17 cellular contexts compared by ENCODE assay signal in genomic region chr9:35349287-35349990, GRCh38.
DNase-seq lines count a peak whose midpoint lies in the region; ATAC-seq and TF ChIP-seq lines count a peak whose summit lies in the region.
"Had no signal": no experiment of that assay in that cellular context is flagged by ENCODE, and none has a peak within 500 bp of the region (broad histone marks: within the 10 kb centered on the region; RNA-seq: fewer than 3 reads in every experiment).

No MANE protein-coding gene starts in this region.

- H4K5ac ChIP-seq in IMR-90 (ENCODE audit: low read depth, low read length), result peak overlapping the region; percentile 85; the same call in 1 of the 2 replicates

- BruUV-seq in IMR-90 (replicated peaks; lab: Mats Ljungman, UMichigan), result no TSS peak

- H3K27me3 ChIP-seq in ACC112 (ENCODE audit: insufficient read depth, low read length) (no peaks in the 10 kb centered on the region), IMR-90 (ENCODE audit: control insufficient read depth, insufficient read depth, low read length) (no peaks in the 10 kb centered on the region), upper lobe of left lung (no peaks in the 10 kb centered on the region)
- H3K27me3 ChIP-seq: MG63 had no signal

- no peaks in the 10 kb centered on the region for H3K79me2 ChIP-seq in ACC112 (ENCODE audit: control insufficient read depth, insufficient read depth, low read length, unreplicated experiment)

- H3K4me1 ChIP-seq in ACC112 (ENCODE audit: control insufficient read depth, insufficient read depth, low read length, unreplicated experiment), result peaks cover 24% of the 10 kb centered on the region
- peaks cover 26% of the 10 kb centered on the region for H3K4me1 ChIP-seq in IMR-90 (ENCODE audit: control insufficient read depth, insufficient read depth, low read length)
- H3K4me1 ChIP-seq in upper lobe of left lung, result peaks cover 12 to 38% (median 25%) of the 10 kb centered on the region in 4 donors

- H3K4me1 Mint-ChIP-seq in activated CD4-positive, alpha-beta T cell treated with anti-CD3 and anti-CD28 coated beads, Interleukin-2, amount 10 ng/mL, durations not matched to agents 7 days and 5 days, result no peaks in the 10 kb centered on the region

- peak overlapping the region; percentile 82 for H3K4ac ChIP-seq in IMR-90 (ENCODE audit: low read depth, low read length)

- ATAC-seq in IMR-90 (ENCODE audit: low read depth) (no peak), HG03520 (IDR thresholded peaks at IDR 0.05; ENCODE audit: unreplicated experiment) (no peak), upper lobe of left lung (ENCODE audit: low FRiP score in 2 of 2) (no peak)
- ATAC-seq: K562, Panc1 had no signal

- dilution Hi-C loops in IMR-90 (cut with HindIII; ENCODE audit: low sequenced_read_pairs, unreplicated experiment), result no loop called here

- H2BK15ac ChIP-seq in IMR-90 (ENCODE audit: low read depth, low read length), result no peak overlapping the region; the same call in 2 of the 3 replicates

- peaks cover 4% of the 10 kb centered on the region; the same call in 1 of the 2 replicates for H4K20me1 ChIP-seq in IMR-90 (ENCODE audit: insufficient read depth, low read length)

- H3K27me3 Mint-ChIP-seq in activated CD4-positive, alpha-beta T cell treated with anti-CD3 and anti-CD28 coated beads, Interleukin-2, amount 10 ng/mL, durations not matched to agents 7 days and 5 days, result peaks cover 1% of the 10 kb centered on the region

- H3K36me3 ChIP-seq in ACC112 (ENCODE audit: insufficient read depth, low read length), result no peaks in the 10 kb centered on the region
- no peaks in the 10 kb centered on the region for H3K36me3 ChIP-seq in IMR-90 (ENCODE audit: control insufficient read depth, insufficient read depth, low read length)
- H3K36me3 ChIP-seq in upper lobe of left lung, result peaks cover 0 to 28% (median 4%) of the 10 kb centered on the region in 4 donors
- H3K36me3 ChIP-seq: MG63 had no signal

- no peak overlapping the region for H3K56ac ChIP-seq in IMR-90 (ENCODE audit: extremely low read depth, insufficient read depth, low read length)

- H3K4me2 ChIP-seq in IMR-90 (ENCODE audit: low read depth, low read length), result no peak overlapping the region

- peak overlapping the region in 1 of 2 experiments; percentile 37; a peak in 1 of 4 replicates for H4K8ac ChIP-seq in IMR-90 (ENCODE audit: low read depth in 2 of 2, low read length in 2 of 2)

- H3K9me3 ChIP-seq in IMR-90 (ENCODE audit: control insufficient read depth, insufficient read depth, low read length) (no peaks in the 10 kb centered on the region), upper lobe of left lung (no peaks in the 10 kb centered on the region)
- H3K9me3 ChIP-seq: MG63 had no signal

- H3K14ac ChIP-seq in IMR-90 (replicated peaks; ENCODE audit: low read depth, low read length), result peak overlapping the region; percentile 76

- H4K91ac ChIP-seq in IMR-90 (ENCODE audit: insufficient read depth, low read depth, low read length), result 0 out of 2 replicates have a peak overlapping the region, but pooled peaks have one; percentile 59

- TF ChIP-seq RAD21 in IMR-90 (IDR thresholded peaks at IDR 0.05; ENCODE audit: low read length), result no peak

- H3K18ac ChIP-seq in IMR-90 (ENCODE audit: low read depth, low read length), result 0 out of 2 replicates have a peak overlapping the region, but pooled peaks have one; percentile 91

- no peak overlapping the region for H3K27ac Mint-ChIP-seq in activated CD4-positive, alpha-beta T cell treated with anti-CD3 and anti-CD28 coated beads, Interleukin-2, amount 10 ng/mL, durations not matched to agents 7 days and 5 days

- no peak overlapping the region for H2AK9ac ChIP-seq in IMR-90 (replicated peaks; ENCODE audit: low read depth, low read length, poor library complexity)

- H2AK5ac ChIP-seq in IMR-90 (ENCODE audit: low read depth, low read length), result peak overlapping the region; percentile 29; the same call in 1 of the 2 replicates

- H3K79me1 ChIP-seq in IMR-90 (ENCODE audit: low read depth in 1 of 2, low read length in 2 of 2), result peaks cover 0 to 12% of the 10 kb centered on the region in 2 experiments; a peak in 2 of 4 replicates

- H3K23ac ChIP-seq in IMR-90 (ENCODE audit: low read depth, low read length), result peak overlapping the region; percentile 21; the same call in 1 of the 2 replicates

- no peak overlapping the region for H3K4me3 Mint-ChIP-seq in activated CD4-positive, alpha-beta T cell treated with anti-CD3 and anti-CD28 coated beads, Interleukin-2, amount 10 ng/mL, durations not matched to agents 7 days and 5 days

- in situ Hi-C loops in IMR-90 (cut with MboI; ENCODE audit: low sequenced_read_pairs), result no loop called here

- H2AFZ ChIP-seq in ACC112 (ENCODE audit: low read length, unreplicated experiment) (no peak overlapping the region), IMR-90 (replicated peaks; ENCODE audit: low read length, poor library complexity) (no peak overlapping the region)

- POLR2A ChIA-PET in IMR-90 (lab: Charles Lee; ENCODE audit: unreplicated experiment), result no interaction called here
- POLR2A ChIA-PET in activated CD4-positive, alpha-beta T cell treated with anti-CD3 and anti-CD28 coated beads, Interleukin-2, amount 10 ng/mL, durations not matched to agents 7 days and 5 days (lab: Charles Lee), result no interaction called here

- no peaks in the 10 kb centered on the region for H3K36me3 Mint-ChIP-seq in activated CD4-positive, alpha-beta T cell treated with anti-CD3 and anti-CD28 coated beads, Interleukin-2, amount 10 ng/mL, durations not matched to agents 7 days and 5 days (ENCODE audit: low read depth)

- peak overlapping the region; percentile 85; the same call in 1 of the 2 replicates for H3K27ac ChIP-seq in ACC112 (ENCODE audit: low read depth, low read length)
- H3K27ac ChIP-seq in IMR-90 (ENCODE audit: insufficient read depth, low read length), result no peak overlapping the region
- H3K27ac ChIP-seq in caudate nucleus (ENCODE audit: low read depth, low read length), result peak overlapping the region; percentile 22
- H3K27ac ChIP-seq in upper lobe of left lung, result no peak overlapping the region

- no peak overlapping the region for H3K9ac ChIP-seq in IMR-90 (ENCODE audit: low read depth, low read length)

- no peak for TF ChIP-seq EP300 in upper lobe of left lung (IDR thresholded peaks at IDR 0.05)

- no peak overlapping the region for H3K4me3 ChIP-seq in ACC112 (ENCODE audit: low read depth, low read length)
- no peak overlapping the region for H3K4me3 ChIP-seq in IMR-90 (ENCODE audit: insufficient read depth, low read depth, low read length)
- no peak overlapping the region for H3K4me3 ChIP-seq in upper lobe of left lung
- H3K4me3 ChIP-seq: K562, MG63 had no signal

- peak overlapping the region; percentile 72 for H2BK5ac ChIP-seq in IMR-90 (ENCODE audit: low read depth, low read length, poor library complexity, severe bottlenecking)

- DNase-seq in IMR-90 (peak; percentile 35), caudate nucleus (lab: John Stamatoyannopoulos, UW) (no peak), renal cortical epithelial cell (ENCODE audit: low read depth) (peak; percentile 16), upper lobe of left lung (no peak), iPS-NIHi7 (ENCODE audit: extremely low spot score) (no peak)
- no peak for DNase-seq in activated CD4-positive, alpha-beta T cell treated with anti-CD3 and anti-CD28 coated beads, Interleukin-2, amount 10 ng/mL, durations not matched to agents 7 days and 5 days
- DNase-seq: COR-L47, DMS153, EL, HCEC 1CT, MG63, NCI-H1092, NCI-H524 had no signal

- peak overlapping the region; percentile 54; the same call in 1 of the 2 replicates for H2BK20ac ChIP-seq in IMR-90 (ENCODE audit: low read depth, low read length)

- intact Hi-C loops in IMR-90 (cut with micrococcal nuclease), result no loop called here

- CTCF ChIA-PET in IMR-90 (lab: Yijun Ruan, JAX), result interaction anchor here (0.6 to 1.5 kb wide), 2 partner anchors 18 to 30 kb away, joined by 3 read pairs; no protein-coding TSS in a partner anchor
- CTCF ChIA-PET in activated CD4-positive, alpha-beta T cell treated with anti-CD3 and anti-CD28 coated beads, Interleukin-2, amount 10 ng/mL, durations not matched to agents 7 days and 5 days (lab: Charles Lee), result no interaction called here

- H3K9me3 Mint-ChIP-seq in activated CD4-positive, alpha-beta T cell treated with anti-CD3 and anti-CD28 coated beads, Interleukin-2, amount 10 ng/mL, durations not matched to agents 7 days and 5 days, result no peaks in the 10 kb centered on the region

- 100% methylated on average over 2 of the region's 3 CpGs; no CpG with 5 or more reads in 1 of the 2 experiments for WGBS in IMR-90 (ENCODE audit: extremely low coverage in 2 of 2, insufficient read length in 1 of 2), 2 experiments
- 65 to 73% methylated on average over 3 of the region's 3 CpGs for WGBS in upper lobe of left lung, 2 donors

- H2BK120ac ChIP-seq in IMR-90 (ENCODE audit: low read depth, low read length), result peak overlapping the region; percentile 30

- no peak for TF ChIP-seq POLR2A in IMR-90 (IDR thresholded peaks at IDR 0.05; ENCODE audit: low read depth, low read length)
- TF ChIP-seq POLR2A in upper lobe of left lung (IDR thresholded peaks at IDR 0.05), result no peak

- peaks cover 24% of the 10 kb centered on the region for H3K9me1 ChIP-seq in IMR-90 (ENCODE audit: insufficient read depth, low read length)

- no peak for TF ChIP-seq CTCF in IMR-90 (conservative IDR thresholded peaks at IDR 0.05; ENCODE audit: low read depth, low read length)
- no peak for TF ChIP-seq CTCF in upper lobe of left lung (IDR thresholded peaks at IDR 0.05)

TF ChIP-seq in IMR-90, 13 proteins besides CTCF, POLR2A, EP300 and RAD21 (continues in another document):
- no peak for TF ChIP-seq ELK1 (IDR thresholded peaks at IDR 0.05; ENCODE audit: borderline replicate concordance, low read depth, low read length)
- TF ChIP-seq NFE2L2 (IDR thresholded peaks at IDR 0.05; ENCODE audit: low read depth, low read length), result no peak
- TF ChIP-seq USF2 (IDR thresholded peaks at IDR 0.05; ENCODE audit: low read depth, low read length), result no peak
- TF ChIP-seq MAFK (IDR thresholded peaks at IDR 0.05; ENCODE audit: low read depth, low read length), result no peak
- TF ChIP-seq MXI1 (IDR thresholded peaks at IDR 0.05; ENCODE audit: borderline replicate concordance, low read depth, low read length), result no peak

Comparison
In these comparisons a context has a peak if more than half of its experiments do, and no peak if none do; other contexts are left out.
1. H3K27ac ChIP-seq: peak in ACC112 (single experiment) and caudate nucleus (single experiment); none in IMR-90 (single experiment) and upper lobe of left lung (0 of 4).
2. DNase-seq: peak in IMR-90 (single experiment) and renal cortical epithelial cell (single experiment); none in caudate nucleus (0 of 61), upper lobe of left lung (0 of 2), iPS-NIHi7 (single experiment) and activated CD4-positive, alpha-beta T cell treated with anti-CD3 and anti-CD28 coated beads, Interleukin-2, amount 10 ng/mL, durations not matched to agents 7 days and 5 days (single experiment).